30 cellular contexts compared by ENCODE assay signal in the genomic region with DNA sequence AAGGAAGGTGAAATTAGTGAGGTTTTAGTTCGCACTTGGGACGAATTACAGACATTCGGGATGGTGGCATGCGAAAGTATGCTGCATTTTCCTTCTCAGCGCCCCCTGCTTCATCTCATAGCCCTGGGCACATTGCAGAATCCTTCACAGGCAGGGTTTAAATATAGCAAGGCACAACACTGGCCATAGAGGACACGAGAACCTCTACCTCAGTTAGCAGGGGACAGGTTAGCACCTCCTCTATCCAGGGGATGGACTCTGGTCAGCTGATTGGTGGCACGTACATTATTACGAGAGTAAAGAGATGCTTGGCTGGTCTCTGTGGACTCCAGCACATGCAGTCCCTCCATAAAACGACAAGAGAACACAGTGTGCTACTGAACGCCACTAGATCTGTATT. TPM values are rescaled to one million over a fixed set of nuclear protein-coding genes. Genes with fewer than 3 reads are reported as not detected.
DNase-seq lines count a peak whose midpoint lies in the region; ATAC-seq, FAIRE-seq and TF ChIP-seq lines count a peak whose summit lies in the region.
"Had no signal": no experiment of that assay in that cellular context is flagged by ENCODE, and none has a peak within 500 bp of the region (broad histone marks: within the 10 kb centered on the region; RNA-seq: fewer than 3 reads in every experiment).

No MANE protein-coding gene starts in this region.

- H2AFZ ChIP-seq in osteoblast (ENCODE audit: low read length) = peak overlapping the region; percentile 15
- H2AFZ ChIP-seq: PC-9 had no signal

- intact Hi-C loops in Right ventricle myocardium inferior (cut with DNase I) = no loop called here
- intact Hi-C loops in left ventricle myocardium superior (cut with micrococcal nuclease) = no loop called here
- intact Hi-C loops in uterus (cut with DNase I; ENCODE audit: low total_unique reads) = no loop called here
- intact Hi-C loops in kidney (cut with DNase I) = no loop called here

- H3K27ac ChIP-seq in right atrium auricular region (no peak overlapping the region), osteoblast (ENCODE audit: low read depth, low read length) (no peak overlapping the region), uterus (peak overlapping the region; percentile 43 to 49), kidney (ENCODE audit: low read depth in 2 of 2, low read length in 2 of 2) (peak overlapping the region in 1 of 2 donors; percentile 16)
- H3K27ac ChIP-seq: HL-60, pancreas, PC-9, right lobe of liver, testis had no signal

- H3K4me3 ChIP-seq in right atrium auricular region (no peak overlapping the region), osteoblast (ENCODE audit: insufficient read depth, low read length) (peak overlapping the region; percentile 25), uterus (no peak overlapping the region), kidney (ENCODE audit: low read length in 2 of 2) (no peak overlapping the region)
- H3K4me3 ChIP-seq: pancreas, PC-9, right lobe of liver, testis had no signal

- H3K27me3 ChIP-seq in right atrium auricular region (no peaks in the 10 kb centered on the region), osteoblast (ENCODE audit: insufficient read depth, low read length) (no peaks in the 10 kb centered on the region), uterus (no peaks in the 10 kb centered on the region)
- H3K27me3 ChIP-seq: pancreas, right lobe of liver, testis had no signal

- H4K20me1 ChIP-seq in osteoblast (ENCODE audit: insufficient read depth, low read length) = no peaks in the 10 kb centered on the region

- TF ChIP-seq CTCF in right atrium auricular region (IDR thresholded peaks at IDR 0.05) = no peak
- no peak for TF ChIP-seq CTCF in osteoblast (IDR thresholded peaks at IDR 0.05; ENCODE audit: extremely low read depth, low read depth, low read length)
- TF ChIP-seq CTCF in uterus (IDR thresholded peaks at IDR 0.05) = no peak
- TF ChIP-seq CTCF in kidney (IDR thresholded peaks at IDR 0.05; ENCODE audit: borderline replicate concordance, extremely low read depth, insufficient read depth) = no peak

- FAIRE-seq in kidney (lab: Jason Lieb, UNC) = no peak
- FAIRE-seq: pancreas had no signal

- ATAC-seq in Right ventricle myocardium inferior (peak; percentile 68), left ventricle myocardium superior (peak; percentile 81), GM19455 (IDR thresholded peaks at IDR 0.05; ENCODE audit: unreplicated experiment) (no peak)
- ATAC-seq: activated CD4-positive, alpha-beta T cell treated with anti-CD3 and anti-CD28 coated beads for 36 hours; activated naive CD8-positive, alpha-beta T cell treated with anti-CD3 and anti-CD28 coated beads, Interleukin-2, amount 50 U/mL, for 24 hours; left lobe of liver; natural killer cell treated with Interleukin-12 subunit alpha and Interleukin-12 subunit beta and Interleukin-15 and Interleukin-18, amount 100 ng/mL, for 72 hours; pancreas; right lobe of liver; stimulated activated naive B cell treated with anti-CD40 and anti-IgM and Interleukin-4, amounts not matched to agents 10 μg/mL and 1 μg/mL and 100 μg/mL, for 72 hours had no signal

- H3K9ac ChIP-seq in kidney (ENCODE audit: low read length in 2 of 2) = peak overlapping the region in 1 of 2 donors; percentile 38

- DNase-seq in Right ventricle myocardium inferior (ENCODE audit: missing footprints) (no peak), right atrium auricular region (ENCODE audit: low spot score) (no peak), left ventricle myocardium superior (no peak), osteoblast (ENCODE audit: insufficient read length, low spot score, missing footprints) (no peak), uterus (no peak), kidney (no peak), NCI-H82 treated with DMSO at 0.1 percent for 48 hours (lab: John Stamatoyannopoulos, UW; ENCODE audit: unreplicated experiment) (no peak)
- DNase-seq: 8988T; activated CD4-positive, alpha-beta T cell treated with anti-CD3 and anti-CD28 coated beads for 36 hours; activated gamma-delta T cell treated with Interleukin-2 at 50 U/mL for 16 hours; activated naive CD8-positive, alpha-beta T cell treated with anti-CD3 and anti-CD28 coated beads, Interleukin-2, amount 50 U/mL, for 24 hours; activated T-cell treated with anti-CD3 and anti-CD28 coated beads, Interleukin-2, amount 50 U/mL, for 24 hours; CD4-positive, CD25-positive, alpha-beta regulatory T cell; erythroblast; foreskin fibroblast; Kasumi-1; NCI-H1694; NCI-H510A; NK-92 treated with Interleukin-12 subunit alpha and Interleukin-12 subunit beta, amount 100 ng/mL, for 24 hours; pancreas; PC-9; right lobe of liver; SHP77; stimulated activated CD4-positive, alpha-beta T cell treated with anti-CD3 and anti-CD28 coated beads, Interleukin-4, amount 100 ng/mL, for 4 hours; stimulated activated naive B cell treated with anti-CD40 and anti-IgM and Interleukin-4, amounts not matched to agents 10 μg/mL and 1 μg/mL and 100 μg/mL, for 72 hours; testis had no signal

- no peaks in the 10 kb centered on the region for H3K4me1 ChIP-seq in right atrium auricular region
- H3K4me1 ChIP-seq in osteoblast (ENCODE audit: insufficient read depth, low read length) = no peaks in the 10 kb centered on the region
- no peaks in the 10 kb centered on the region for H3K4me1 ChIP-seq in uterus
- H3K4me1 ChIP-seq in kidney (ENCODE audit: control insufficient read depth in 1 of 2, insufficient read depth in 1 of 2, low read depth in 1 of 2, low read length in 2 of 2) = peaks cover 0 to 6% of the 10 kb centered on the region in 2 donors
- H3K4me1 ChIP-seq: pancreas, right lobe of liver, testis had no signal

- H3K36me3 ChIP-seq in right atrium auricular region (no peaks in the 10 kb centered on the region), osteoblast (ENCODE audit: insufficient read depth, low read length) (no peaks in the 10 kb centered on the region), uterus (no peaks in the 10 kb centered on the region), kidney (ENCODE audit: control insufficient read depth in 1 of 2, insufficient read depth in 2 of 2, low read length in 2 of 2) (no peaks in the 10 kb centered on the region)
- H3K36me3 ChIP-seq: pancreas, right lobe of liver had no signal

- peak overlapping the region; percentile 39 for H3K4me2 ChIP-seq in osteoblast (ENCODE audit: insufficient read depth, low read length)
- H3K4me2 ChIP-seq: PC-9 had no signal

- TF ChIP-seq POLR2A in uterus (IDR thresholded peaks at IDR 0.05) = no peak

- H3K9me3 ChIP-seq in right atrium auricular region (no peaks in the 10 kb centered on the region), osteoblast (ENCODE audit: low read depth, low read length) (no peaks in the 10 kb centered on the region), uterus (no peaks in the 10 kb centered on the region), kidney (ENCODE audit: control insufficient read depth in 1 of 2, low read length in 2 of 2) (no peaks in the 10 kb centered on the region)
- H3K9me3 ChIP-seq: pancreas, right lobe of liver, testis had no signal

- H3K79me2 ChIP-seq in osteoblast (ENCODE audit: insufficient read depth, low read length) = no peaks in the 10 kb centered on the region

RNA-seq across cellular contexts. Expression of gene MAP2K6, which starts 47.5 kb away (rescaled TPM):
- total RNA-seq in Right ventricle myocardium inferior (3.8 TPM), right atrium auricular region (1 to 10 TPM in 1 of 2 donors, under 1 TPM in 1; 0.90 to 5.3 TPM), left ventricle myocardium superior (2.9 TPM), osteoblast (1.5 and 2.5 TPM in 2 replicates), uterus (10 to 100 TPM in 1 of 4 donors, 1 to 10 TPM in 3; 3.2 to 43.4 (median 4.3) TPM), kidney (8.6 TPM)
- polyA plus RNA-seq in kidney (ENCODE audit: insufficient read depth, low read depth, low replicate concordance) = 10.2 TPM

Comparison
In these comparisons a context has a peak if more than half of its experiments do, and no peak if none do; other contexts are left out.
1. H3K27ac ChIP-seq: peak in uterus (2 of 2); none in right atrium auricular region (0 of 2) and osteoblast (single experiment).